9 cellular contexts compared by ENCODE assay signal in the genomic region with DNA sequence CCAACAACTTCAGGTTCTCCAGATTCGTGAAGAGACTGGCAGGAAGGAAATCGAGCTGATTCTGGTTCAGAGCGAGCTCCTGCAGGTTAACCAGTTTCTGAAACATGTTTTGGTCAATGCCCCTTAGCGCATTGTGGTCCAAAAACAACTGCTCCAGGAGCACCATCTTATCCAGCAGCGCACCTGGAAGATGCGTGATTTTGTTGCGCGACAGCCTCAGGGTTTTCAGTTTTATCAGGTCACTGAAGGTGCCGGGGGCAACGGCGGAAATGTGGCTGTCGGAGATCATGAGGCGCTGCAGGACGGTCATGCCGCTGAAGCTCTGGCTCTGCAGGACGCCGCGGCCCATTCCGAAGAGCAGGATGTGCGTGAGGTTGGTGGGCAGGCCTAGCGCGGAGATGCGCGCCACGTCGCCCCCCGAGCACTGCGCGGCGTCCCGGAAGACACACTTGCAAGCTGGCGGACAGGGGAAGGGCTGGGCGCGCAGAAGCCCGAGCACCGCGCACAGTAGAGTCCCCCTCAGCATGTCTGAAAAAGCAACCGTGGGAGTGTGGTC. TPM values are rescaled to one million over a fixed set of nuclear protein-coding genes. Genes with fewer than 3 reads are reported as not detected.
DNase-seq lines count a peak whose midpoint lies in the region; ATAC-seq and TF ChIP-seq lines count a peak whose summit lies in the region.
"Had no signal": no experiment of that assay in that cellular context is flagged by ENCODE, and none has a peak within 500 bp of the region (broad histone marks: within the 10 kb centered on the region; RNA-seq: fewer than 3 reads in every experiment).

No MANE protein-coding gene starts in this region.

- no peak for ATAC-seq in CD4-positive, alpha-beta T cell (ENCODE audit: poor library complexity)
- ATAC-seq in central memory CD8-positive, alpha-beta T cell (replicated peaks; ENCODE audit: extremely low read depth, poor library complexity, severe bottlenecking): peak; percentile 43
- peak; percentile 51 to 76 (median 73) for ATAC-seq in natural killer cell
- ATAC-seq in HG02798 (IDR thresholded peaks at IDR 0.05; ENCODE audit: poor library complexity, unreplicated experiment): no peak

- intact Hi-C loops in CD4-positive, alpha-beta T cell (cut with DNase I, micrococcal nuclease): loop anchor here (2.0 to 5.0 kb wide), 2 partner anchors 65 to 261 kb away; a partner anchor contains a TSS
- intact Hi-C loops in natural killer cell (cut with micrococcal nuclease): no loop called here

- CTCF ChIA-PET in CD4-positive, alpha-beta T cell (lab: Charles Lee): interaction anchor here (0.6 to 3.6 kb wide), 6 partner anchors 54 to 197 kb away, joined by 3 to 13 read pairs (median 4); no protein-coding TSS in a partner anchor

- peak overlapping the region; percentile 94 for H3K27ac Mint-ChIP-seq in CD4-positive, alpha-beta T cell
- H3K27ac Mint-ChIP-seq in T-helper 2 cell treated with Interferon-gamma antibody and Interleukin-4, amounts not matched to agents 5 μg/mL and 100 μg/mL, for 36 hours: no peak overlapping the region
- H3K27ac Mint-ChIP-seq in central memory CD8-positive, alpha-beta T cell (ENCODE audit: low read depth): no peak overlapping the region
- H3K27ac Mint-ChIP-seq in natural killer cell: no peak overlapping the region

- no peak for TF ChIP-seq CTCF in CD4-positive, alpha-beta T cell (IDR thresholded peaks at IDR 0.05)
- TF ChIP-seq CTCF in natural killer cell (IDR thresholded peaks at IDR 0.05): no peak
- no peak for TF ChIP-seq CTCF in GM10266 (IDR thresholded peaks at IDR 0.05; ENCODE audit: control insufficient read depth, insufficient read depth, low read depth, missing control alignments)

- peaks cover 7% of the 10 kb centered on the region for H3K36me3 Mint-ChIP-seq in CD4-positive, alpha-beta T cell (ENCODE audit: low read depth)
- H3K36me3 Mint-ChIP-seq in T-helper 2 cell treated with Interferon-gamma antibody and Interleukin-4, amounts not matched to agents 5 μg/mL and 100 μg/mL, for 36 hours (ENCODE audit: low read depth): peaks cover 1% of the 10 kb centered on the region
- peaks cover 2% of the 10 kb centered on the region for H3K36me3 Mint-ChIP-seq in central memory CD8-positive, alpha-beta T cell (ENCODE audit: insufficient read depth)
- no peaks in the 10 kb centered on the region for H3K36me3 Mint-ChIP-seq in natural killer cell

- DNase-seq in CD4-positive, alpha-beta T cell: peak in 8 of 10 experiments; percentile 12 to 59 (median 27)
- peak; percentile 17 for DNase-seq in T-helper 2 cell treated with Interferon-gamma antibody and Interleukin-4, amounts not matched to agents 5 μg/mL and 100 μg/mL, for 36 hours (ENCODE audit: low spot score)
- no peak for DNase-seq in central memory CD8-positive, alpha-beta T cell (ENCODE audit: low spot score in 2 of 2)
- no peak for DNase-seq in natural killer cell
- no peak for DNase-seq in DMS114 treated with DMSO at 0.1 percent for 48 hours (lab: John Stamatoyannopoulos, UW; ENCODE audit: unreplicated experiment)
- DNase-seq in NCI-H1694 treated with DMSO at 0.1 percent for 48 hours (lab: John Stamatoyannopoulos, UW): no peak
- no peak for DNase-seq in GM10266 (ENCODE audit: extremely low spot score)

- no peaks in the 10 kb centered on the region for H3K9me3 ChIP-seq in CD4-positive, alpha-beta T cell (ENCODE audit: control insufficient read depth, low read length)

- H3K4me1 Mint-ChIP-seq in CD4-positive, alpha-beta T cell (ENCODE audit: low read depth): peaks cover 56% of the 10 kb centered on the region
- peaks cover 40% of the 10 kb centered on the region for H3K4me1 Mint-ChIP-seq in T-helper 2 cell treated with Interferon-gamma antibody and Interleukin-4, amounts not matched to agents 5 μg/mL and 100 μg/mL, for 36 hours (ENCODE audit: low read depth)
- peaks cover 40% of the 10 kb centered on the region for H3K4me1 Mint-ChIP-seq in central memory CD8-positive, alpha-beta T cell
- peaks cover 36 to 44% of the 10 kb centered on the region in 2 donors for H3K4me1 Mint-ChIP-seq in natural killer cell

- no peaks in the 10 kb centered on the region for H3K27me3 Mint-ChIP-seq in CD4-positive, alpha-beta T cell
- peaks cover 31% of the 10 kb centered on the region for H3K27me3 Mint-ChIP-seq in T-helper 2 cell treated with Interferon-gamma antibody and Interleukin-4, amounts not matched to agents 5 μg/mL and 100 μg/mL, for 36 hours (ENCODE audit: low read depth)
- peaks cover 56% of the 10 kb centered on the region for H3K27me3 Mint-ChIP-seq in central memory CD8-positive, alpha-beta T cell
- H3K27me3 Mint-ChIP-seq in natural killer cell (ENCODE audit: low read depth in 2 of 2): peaks cover 0 to 8% of the 10 kb centered on the region in 2 donors

- no peaks in the 10 kb centered on the region for H3K27me3 ChIP-seq in CD4-positive, alpha-beta T cell (ENCODE audit: control insufficient read depth, insufficient read depth, low read length)

- H3K9me3 Mint-ChIP-seq in CD4-positive, alpha-beta T cell: no peaks in the 10 kb centered on the region
- H3K9me3 Mint-ChIP-seq in T-helper 2 cell treated with Interferon-gamma antibody and Interleukin-4, amounts not matched to agents 5 μg/mL and 100 μg/mL, for 36 hours: no peaks in the 10 kb centered on the region
- H3K9me3 Mint-ChIP-seq in central memory CD8-positive, alpha-beta T cell: no peaks in the 10 kb centered on the region
- no peaks in the 10 kb centered on the region for H3K9me3 Mint-ChIP-seq in natural killer cell

- peak overlapping the region; percentile 93 for H3K4me3 Mint-ChIP-seq in CD4-positive, alpha-beta T cell
- peak overlapping the region; percentile 86 for H3K4me3 Mint-ChIP-seq in T-helper 2 cell treated with Interferon-gamma antibody and Interleukin-4, amounts not matched to agents 5 μg/mL and 100 μg/mL, for 36 hours
- H3K4me3 Mint-ChIP-seq in central memory CD8-positive, alpha-beta T cell: peak overlapping the region; percentile 77
- H3K4me3 Mint-ChIP-seq in natural killer cell: peak overlapping the region; percentile 93

- H3K27ac ChIP-seq in CD4-positive, alpha-beta T cell (ENCODE audit: low read depth, low read length): peak overlapping the region; percentile 50

- POLR2A ChIA-PET in CD4-positive, alpha-beta T cell (lab: Charles Lee): interaction anchor here (0.6 to 4.3 kb wide), 17 partner anchors 9 to 873 kb away, joined by 3 to 29 read pairs (median 4); a partner anchor contains a TSS

RNA-seq across cellular contexts. Expression of a gene that starts 1.2 kb away (rescaled TPM):
- 1 to 10 TPM; 3.3 TPM for total RNA-seq in CD4-positive, alpha-beta T cell
- under 1 TPM; 0.63 to 0.88 (median 0.80) TPM for total RNA-seq in natural killer cell

RNA-seq across cellular contexts. Expression of a gene that starts 28.3 kb away (rescaled TPM):
- not detected for total RNA-seq in CD4-positive, alpha-beta T cell
- total RNA-seq in natural killer cell: not detected
- total RNA-seq: T-helper 1 cell treated with Interleukin-12 subunit alpha and Interleukin-12 subunit beta and Interleukin-4 antibody, amounts not matched to agents 30 ng/mL and 1 ng/mL, for 36 hours had no signal

RNA-seq across cellular contexts. Expression of a gene that starts 46.7 kb away (rescaled TPM):
- not detected for total RNA-seq in CD4-positive, alpha-beta T cell
- not detected for total RNA-seq in natural killer cell
- total RNA-seq: T-helper 1 cell treated with Interleukin-12 subunit alpha and Interleukin-12 subunit beta and Interleukin-4 antibody, amounts not matched to agents 30 ng/mL and 1 ng/mL, for 36 hours had no signal

Comparison
In these comparisons a context has a peak if more than half of its experiments do, and no peak if none do; other contexts are left out.
1. ATAC-seq: peak in central memory CD8-positive, alpha-beta T cell (single experiment) and natural killer cell (3 of 3); none in CD4-positive, alpha-beta T cell (single experiment) and HG02798 (single experiment).
2. DNase-seq: peak in CD4-positive, alpha-beta T cell (8 of 10) and T-helper 2 cell treated with Interferon-gamma antibody and Interleukin-4, amounts not matched to agents 5 μg/mL and 100 μg/mL, for 36 hours (single experiment); none in central memory CD8-positive, alpha-beta T cell (0 of 2), natural killer cell (single experiment), DMS114 treated with DMSO at 0.1 percent for 48 hours (single experiment), NCI-H1694 treated with DMSO at 0.1 percent for 48 hours (single experiment) and GM10266 (single experiment).
3. Peak in every context shown above with its lines, with median percentiles within 50 percentile points of each other: H3K4me3 Mint-ChIP-seq.